In the genomic region with DNA sequence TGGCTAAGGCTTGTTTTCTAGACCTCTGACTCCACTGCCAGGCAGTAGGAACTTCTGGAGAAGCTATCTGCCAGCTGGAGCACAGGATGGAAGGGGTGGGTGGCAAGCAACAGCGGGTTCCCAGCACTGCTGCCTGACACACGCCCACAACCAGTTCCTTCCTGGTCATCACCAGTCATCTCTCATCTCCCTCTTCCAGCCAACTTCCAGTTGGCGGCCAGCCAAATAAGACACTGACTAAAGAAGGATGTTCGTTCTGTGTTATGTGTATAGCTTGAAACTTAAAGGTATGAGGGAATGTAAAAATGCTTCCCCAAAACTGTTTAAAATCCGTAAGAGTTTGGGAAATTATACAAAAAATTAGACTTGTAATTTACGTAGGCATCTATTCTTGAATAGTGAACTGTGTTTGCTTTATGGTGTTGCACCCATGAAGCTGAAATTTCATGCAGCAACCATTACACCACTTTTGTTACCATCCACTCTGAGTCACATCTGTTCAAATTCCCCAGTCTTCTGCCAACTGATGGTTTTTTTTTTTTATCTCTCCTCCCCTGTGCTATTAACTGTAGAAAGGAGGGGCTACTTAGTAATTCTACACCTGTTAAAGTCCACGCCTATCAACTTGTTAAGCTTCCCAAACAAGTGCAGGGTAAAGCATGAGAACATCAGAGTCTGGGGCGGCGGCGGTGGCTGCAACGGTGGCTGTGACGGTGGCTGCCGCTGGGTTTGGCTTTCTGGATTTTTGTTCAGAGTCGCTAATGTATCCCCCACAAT, we compare ENCODE assay signal across 8 cellular contexts.
DNase-seq lines count a peak whose midpoint lies in the region; ATAC-seq and TF ChIP-seq lines count a peak whose summit lies in the region.

No MANE protein-coding gene starts in this region.

- H3K27ac Mint-ChIP-seq in CD14-positive monocyte = peak overlapping the region; percentile 63 to 88 (median 79)

- peaks cover 0 to 2% (median 0%) of the 10 kb centered on the region in 3 donors for H3K27me3 Mint-ChIP-seq in CD14-positive monocyte (ENCODE audit: low read depth in 3 of 3)

- H3K4me1 Mint-ChIP-seq in CD14-positive monocyte = peaks cover 54% of the 10 kb centered on the region

- intact Hi-C loops in CD14-positive monocyte (cut with micrococcal nuclease) = no loop called here
- intact Hi-C loops in cardiac septum (cut with DNase I) = no loop called here

- peak overlapping the region in 1 of 2 donors; percentile 26 for H3K4me3 Mint-ChIP-seq in CD14-positive monocyte

- no peaks in the 10 kb centered on the region for H3K9me3 Mint-ChIP-seq in CD14-positive monocyte

- H3K36me3 Mint-ChIP-seq in CD14-positive monocyte = peaks cover 45 to 56% of the 10 kb centered on the region in 2 donors

- TF ChIP-seq CTCF in CD14-positive monocyte (IDR thresholded peaks at IDR 0.05) = no peak
- TF ChIP-seq CTCF in GM13977 (IDR thresholded peaks at IDR 0.05; ENCODE audit: extremely low read depth, insufficient read depth, missing control alignments) = no peak

- H3K27ac ChIP-seq in skin epidermis = peak overlapping the region in 16 of 21 experiments; percentile 17 to 76 (median 52)

- DNase-seq in CD14-positive monocyte (ENCODE audit: low spot score) (peak; percentile 88), NCI-H1092 treated with DMSO at 0.1 percent for 48 hours (lab: John Stamatoyannopoulos, UW) (peak; percentile 60), cardiac septum (ENCODE audit: low spot score) (peak; percentile 81), GM13977 (ENCODE audit: low spot score) (no peak)

- peak; percentile 77 for ATAC-seq in SK-N-SH treated with all-trans-retinoic acid at 6 μM for 48 hours
- ATAC-seq in HG02642 (IDR thresholded peaks at IDR 0.05; ENCODE audit: poor library complexity, unreplicated experiment) = no peak
- ATAC-seq in HG03135 (IDR thresholded peaks at IDR 0.05; ENCODE audit: unreplicated experiment) = no peak

- in situ Hi-C loops in GM13977 (cut with MboI; ENCODE audit: low pct_unique_long_range_greater_than_20kb, low sequenced_read_pairs, unreplicated experiment) = no loop called here

- peak overlapping the region in 3 of 7 experiments; percentile 10 to 30 (median 12) for H3K4me3 ChIP-seq in skin epidermis

TF ChIP-seq in SK-N-SH treated with all-trans-retinoic acid at 6 μM for 48 hours, 23 proteins besides CTCF, POLR2A, EP300 and RAD21:
- TF ChIP-seq PPARA (CRISPR knock-in tag; IDR thresholded peaks at IDR 0.05; ENCODE audit: borderline replicate concordance) (no peak), ZFP3 (CRISPR knock-in tag; IDR thresholded peaks at IDR 0.05) (no peak), TOX (CRISPR knock-in tag; IDR thresholded peaks at IDR 0.05; ENCODE audit: borderline replicate concordance) (0 out of 2 replicates have a peak, but pooled peaks have one; percentile 20)
- TF ChIP-seq, protein P1, sequence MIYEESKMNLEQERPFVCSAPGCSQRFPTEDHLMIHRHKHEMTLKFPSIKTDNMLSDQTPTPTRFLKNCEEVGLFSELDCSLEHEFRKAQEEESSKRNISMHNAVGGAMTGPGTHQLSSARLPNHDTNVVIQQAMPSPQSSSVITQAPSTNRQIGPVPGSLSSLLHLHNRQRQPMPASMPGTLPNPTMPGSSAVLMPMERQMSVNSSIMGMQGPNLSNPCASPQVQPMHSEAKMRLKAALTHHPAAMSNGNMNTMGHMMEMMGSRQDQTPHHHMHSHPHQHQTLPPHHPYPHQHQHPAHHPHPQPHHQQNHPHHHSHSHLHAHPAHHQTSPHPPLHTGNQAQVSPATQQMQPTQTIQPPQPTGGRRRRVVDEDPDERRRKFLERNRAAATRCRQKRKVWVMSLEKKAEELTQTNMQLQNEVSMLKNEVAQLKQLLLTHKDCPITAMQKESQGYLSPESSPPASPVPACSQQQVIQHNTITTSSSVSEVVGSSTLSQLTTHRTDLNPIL (CRISPR knock-in tag; IDR thresholded peaks at IDR 0.05; ENCODE audit: low read depth) = no peak
